ENCODE assay signal across 1 cellular context in the genomic region with DNA sequence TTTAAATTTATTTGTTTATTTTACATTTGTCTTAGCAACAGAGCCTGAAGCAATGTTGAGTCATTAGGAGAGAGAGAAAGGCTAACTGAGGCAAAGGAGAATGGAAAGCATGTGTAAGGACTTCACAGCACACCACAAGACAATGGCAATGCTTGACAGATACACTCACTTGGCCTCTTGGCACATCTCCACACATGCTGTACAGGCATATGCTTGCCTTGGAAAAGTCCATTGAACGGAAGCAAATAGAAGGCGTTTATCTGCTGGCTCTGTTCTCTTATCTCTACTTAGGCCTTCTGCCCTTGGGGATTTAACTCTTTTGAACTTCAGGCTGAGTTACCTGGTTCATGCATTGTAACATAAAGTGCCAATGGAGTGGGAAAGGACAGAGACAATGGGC.
TF ChIP-seq lines count a peak whose summit lies in the region.

No MANE protein-coding gene starts in this region.

TF ChIP-seq in K562, 482 proteins besides CTCF, POLR2A, EP300 and RAD21 (continued from another document and continues in another):
- TF ChIP-seq, protein P1, sequence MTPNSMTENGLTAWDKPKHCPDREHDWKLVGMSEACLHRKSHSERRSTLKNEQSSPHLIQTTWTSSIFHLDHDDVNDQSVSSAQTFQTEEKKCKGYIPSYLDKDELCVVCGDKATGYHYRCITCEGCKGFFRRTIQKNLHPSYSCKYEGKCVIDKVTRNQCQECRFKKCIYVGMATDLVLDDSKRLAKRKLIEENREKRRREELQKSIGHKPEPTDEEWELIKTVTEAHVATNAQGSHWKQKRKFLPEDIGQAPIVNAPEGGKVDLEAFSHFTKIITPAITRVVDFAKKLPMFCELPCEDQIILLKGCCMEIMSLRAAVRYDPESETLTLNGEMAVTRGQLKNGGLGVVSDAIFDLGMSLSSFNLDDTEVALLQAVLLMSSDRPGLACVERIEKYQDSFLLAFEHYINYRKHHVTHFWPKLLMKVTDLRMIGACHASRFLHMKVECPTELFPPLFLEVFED (CRISPR knock-in tag; conservative IDR thresholded peaks at IDR 0.05) = no peak
- TF ChIP-seq, protein P2, sequence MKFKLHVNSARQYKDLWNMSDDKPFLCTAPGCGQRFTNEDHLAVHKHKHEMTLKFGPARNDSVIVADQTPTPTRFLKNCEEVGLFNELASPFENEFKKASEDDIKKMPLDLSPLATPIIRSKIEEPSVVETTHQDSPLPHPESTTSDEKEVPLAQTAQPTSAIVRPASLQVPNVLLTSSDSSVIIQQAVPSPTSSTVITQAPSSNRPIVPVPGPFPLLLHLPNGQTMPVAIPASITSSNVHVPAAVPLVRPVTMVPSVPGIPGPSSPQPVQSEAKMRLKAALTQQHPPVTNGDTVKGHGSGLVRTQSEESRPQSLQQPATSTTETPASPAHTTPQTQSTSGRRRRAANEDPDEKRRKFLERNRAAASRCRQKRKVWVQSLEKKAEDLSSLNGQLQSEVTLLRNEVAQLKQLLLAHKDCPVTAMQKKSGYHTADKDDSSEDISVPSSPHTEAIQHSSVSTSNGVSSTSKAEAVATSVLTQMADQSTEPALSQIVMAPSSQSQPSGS (CRISPR knock-in tag; IDR thresholded peaks at IDR 0.05) = no peak
- TF ChIP-seq CHCHD3 (CRISPR knock-in tag; IDR thresholded peaks at IDR 0.05) = no peak
- TF ChIP-seq GATA2 (CRISPR knock-in tag; IDR thresholded peaks at IDR 0.05) = no peak
- TF ChIP-seq NR2C2 (CRISPR knock-in tag; IDR thresholded peaks at IDR 0.05) = no peak
- 0 out of 2 replicates have a peak, but pooled peaks have one; percentile 24 for TF ChIP-seq NR2C2 (tag; IDR thresholded peaks at IDR 0.05)
- TF ChIP-seq RBM22 (IDR thresholded peaks at IDR 0.05; ENCODE audit: low read depth, low read length, poor library complexity, severe bottlenecking) = no peak
- peak; percentile 77 for TF ChIP-seq L3MBTL2 (IDR thresholded peaks at IDR 0.05)
- no peak for TF ChIP-seq GABPB1 (CRISPR knock-in tag; IDR thresholded peaks at IDR 0.05)
- TF ChIP-seq KLF1 (tag; IDR thresholded peaks at IDR 0.05) = no peak
- TF ChIP-seq, protein P3, sequence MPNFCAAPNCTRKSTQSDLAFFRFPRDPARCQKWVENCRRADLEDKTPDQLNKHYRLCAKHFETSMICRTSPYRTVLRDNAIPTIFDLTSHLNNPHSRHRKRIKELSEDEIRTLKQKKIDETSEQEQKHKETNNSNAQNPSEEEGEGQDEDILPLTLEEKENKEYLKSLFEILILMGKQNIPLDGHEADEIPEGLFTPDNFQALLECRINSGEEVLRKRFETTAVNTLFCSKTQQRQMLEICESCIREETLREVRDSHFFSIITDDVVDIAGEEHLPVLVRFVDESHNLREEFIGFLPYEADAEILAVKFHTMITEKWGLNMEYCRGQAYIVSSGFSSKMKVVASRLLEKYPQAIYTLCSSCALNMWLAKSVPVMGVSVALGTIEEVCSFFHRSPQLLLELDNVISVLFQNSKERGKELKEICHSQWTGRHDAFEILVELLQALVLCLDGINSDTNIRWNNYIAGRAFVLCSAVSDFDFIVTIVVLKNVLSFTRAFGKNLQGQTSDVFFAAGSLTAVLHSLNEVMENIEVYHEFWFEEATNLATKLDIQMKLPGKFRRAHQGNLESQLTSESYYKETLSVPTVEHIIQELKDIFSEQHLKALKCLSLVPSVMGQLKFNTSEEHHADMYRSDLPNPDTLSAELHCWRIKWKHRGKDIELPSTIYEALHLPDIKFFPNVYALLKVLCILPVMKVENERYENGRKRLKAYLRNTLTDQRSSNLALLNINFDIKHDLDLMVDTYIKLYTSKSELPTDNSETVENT (CRISPR knock-in tag; IDR thresholded peaks at IDR 0.05) = no peak
- TF ChIP-seq, protein P4, sequence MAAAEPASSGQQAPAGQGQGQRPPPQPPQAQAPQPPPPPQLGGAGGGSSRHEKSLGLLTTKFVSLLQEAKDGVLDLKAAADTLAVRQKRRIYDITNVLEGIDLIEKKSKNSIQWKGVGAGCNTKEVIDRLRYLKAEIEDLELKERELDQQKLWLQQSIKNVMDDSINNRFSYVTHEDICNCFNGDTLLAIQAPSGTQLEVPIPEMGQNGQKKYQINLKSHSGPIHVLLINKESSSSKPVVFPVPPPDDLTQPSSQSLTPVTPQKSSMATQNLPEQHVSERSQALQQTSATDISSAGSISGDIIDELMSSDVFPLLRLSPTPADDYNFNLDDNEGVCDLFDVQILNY (CRISPR knock-in tag; IDR thresholded peaks at IDR 0.05) = no peak
- no peak for TF ChIP-seq HIVEP1 (CRISPR knock-in tag; IDR thresholded peaks at IDR 0.05)
- TF ChIP-seq, protein P5, sequence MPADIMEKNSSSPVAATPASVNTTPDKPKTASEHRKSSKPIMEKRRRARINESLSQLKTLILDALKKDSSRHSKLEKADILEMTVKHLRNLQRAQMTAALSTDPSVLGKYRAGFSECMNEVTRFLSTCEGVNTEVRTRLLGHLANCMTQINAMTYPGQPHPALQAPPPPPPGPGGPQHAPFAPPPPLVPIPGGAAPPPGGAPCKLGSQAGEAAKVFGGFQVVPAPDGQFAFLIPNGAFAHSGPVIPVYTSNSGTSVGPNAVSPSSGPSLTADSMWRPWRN (IDR thresholded peaks at IDR 0.05; ENCODE audit: low read depth) = no peak
- TF ChIP-seq PHB (CRISPR knock-in tag; IDR thresholded peaks at IDR 0.05) = no peak
- no peak for TF ChIP-seq WHSC1 (IDR thresholded peaks at IDR 0.05; ENCODE audit: low read length)
- no peak for TF ChIP-seq PHF8 (IDR thresholded peaks at IDR 0.05; ENCODE audit: borderline replicate concordance, low read length)
- TF ChIP-seq, protein P6, sequence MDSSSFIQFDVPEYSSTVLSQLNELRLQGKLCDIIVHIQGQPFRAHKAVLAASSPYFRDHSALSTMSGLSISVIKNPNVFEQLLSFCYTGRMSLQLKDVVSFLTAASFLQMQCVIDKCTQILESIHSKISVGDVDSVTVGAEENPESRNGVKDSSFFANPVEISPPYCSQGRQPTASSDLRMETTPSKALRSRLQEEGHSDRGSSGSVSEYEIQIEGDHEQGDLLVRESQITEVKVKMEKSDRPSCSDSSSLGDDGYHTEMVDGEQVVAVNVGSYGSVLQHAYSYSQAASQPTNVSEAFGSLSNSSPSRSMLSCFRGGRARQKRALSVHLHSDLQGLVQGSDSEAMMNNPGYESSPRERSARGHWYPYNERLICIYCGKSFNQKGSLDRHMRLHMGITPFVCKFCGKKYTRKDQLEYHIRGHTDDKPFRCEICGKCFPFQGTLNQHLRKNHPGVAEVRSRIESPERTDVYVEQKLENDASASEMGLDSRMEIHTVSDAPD (CRISPR knock-in tag; IDR thresholded peaks at IDR 0.05) = no peak
- no peak for TF ChIP-seq PTBP1 (IDR thresholded peaks at IDR 0.05; ENCODE audit: low read depth, low read length)
- TF ChIP-seq TBL1XR1 (IDR thresholded peaks at IDR 0.05; ENCODE audit: low read length in 2 of 2) = no peak
- TF ChIP-seq, protein P7, sequence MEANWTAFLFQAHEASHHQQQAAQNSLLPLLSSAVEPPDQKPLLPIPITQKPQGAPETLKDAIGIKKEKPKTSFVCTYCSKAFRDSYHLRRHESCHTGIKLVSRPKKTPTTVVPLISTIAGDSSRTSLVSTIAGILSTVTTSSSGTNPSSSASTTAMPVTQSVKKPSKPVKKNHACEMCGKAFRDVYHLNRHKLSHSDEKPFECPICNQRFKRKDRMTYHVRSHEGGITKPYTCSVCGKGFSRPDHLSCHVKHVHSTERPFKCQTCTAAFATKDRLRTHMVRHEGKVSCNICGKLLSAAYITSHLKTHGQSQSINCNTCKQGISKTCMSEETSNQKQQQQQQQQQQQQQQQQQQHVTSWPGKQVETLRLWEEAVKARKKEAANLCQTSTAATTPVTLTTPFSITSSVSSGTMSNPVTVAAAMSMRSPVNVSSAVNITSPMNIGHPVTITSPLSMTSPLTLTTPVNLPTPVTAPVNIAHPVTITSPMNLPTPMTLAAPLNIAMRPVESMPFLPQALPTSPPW (CRISPR knock-in tag; IDR thresholded peaks at IDR 0.05) = no peak
- no peak; the same call in 1 of the 2 replicates for TF ChIP-seq ATF7 (IDR thresholded peaks at IDR 0.05)
- no peak for TF ChIP-seq ZKSCAN3 (CRISPR knock-in tag; IDR thresholded peaks at IDR 0.05)
- TF ChIP-seq EWSR1 (IDR thresholded peaks at IDR 0.05; ENCODE audit: borderline replicate concordance, low read depth, partially characterized antibody) = no peak
- no peak for TF ChIP-seq SP1 (CRISPR knock-in tag; IDR thresholded peaks at IDR 0.05)
- no peak for TF ChIP-seq HMG20B (CRISPR knock-in tag; IDR thresholded peaks at IDR 0.05)
- TF ChIP-seq ZNF57 (CRISPR knock-in tag; IDR thresholded peaks at IDR 0.05) = no peak
- TF ChIP-seq, protein P8, sequence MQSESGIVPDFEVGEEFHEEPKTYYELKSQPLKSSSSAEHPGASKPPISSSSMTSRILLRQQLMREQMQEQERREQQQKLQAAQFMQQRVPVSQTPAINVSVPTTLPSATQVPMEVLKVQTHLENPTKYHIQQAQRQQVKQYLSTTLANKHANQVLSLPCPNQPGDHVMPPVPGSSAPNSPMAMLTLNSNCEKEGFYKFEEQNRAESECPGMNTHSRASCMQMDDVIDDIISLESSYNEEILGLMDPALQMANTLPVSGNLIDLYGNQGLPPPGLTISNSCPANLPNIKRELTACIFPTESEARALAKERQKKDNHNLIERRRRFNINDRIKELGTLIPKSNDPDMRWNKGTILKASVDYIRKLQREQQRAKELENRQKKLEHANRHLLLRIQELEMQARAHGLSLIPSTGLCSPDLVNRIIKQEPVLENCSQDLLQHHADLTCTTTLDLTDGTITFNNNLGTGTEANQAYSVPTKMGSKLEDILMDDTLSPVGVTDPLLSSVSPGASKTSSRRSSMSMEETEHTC (IDR thresholded peaks at IDR 0.05) = no peak
- no peak for TF ChIP-seq ZC3H4 (CRISPR knock-in tag; IDR thresholded peaks at IDR 0.05; ENCODE audit: borderline replicate concordance)
- no peak for TF ChIP-seq PURB (CRISPR knock-in tag; IDR thresholded peaks at IDR 0.05; ENCODE audit: low read depth)
- TF ChIP-seq, protein P9, sequence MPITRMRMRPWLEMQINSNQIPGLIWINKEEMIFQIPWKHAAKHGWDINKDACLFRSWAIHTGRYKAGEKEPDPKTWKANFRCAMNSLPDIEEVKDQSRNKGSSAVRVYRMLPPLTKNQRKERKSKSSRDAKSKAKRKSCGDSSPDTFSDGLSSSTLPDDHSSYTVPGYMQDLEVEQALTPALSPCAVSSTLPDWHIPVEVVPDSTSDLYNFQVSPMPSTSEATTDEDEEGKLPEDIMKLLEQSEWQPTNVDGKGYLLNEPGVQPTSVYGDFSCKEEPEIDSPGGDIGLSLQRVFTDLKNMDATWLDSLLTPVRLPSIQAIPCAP (CRISPR knock-in tag; IDR thresholded peaks at IDR 0.05; ENCODE audit: borderline replicate concordance) = no peak
- TF ChIP-seq SMARCC2 (IDR thresholded peaks at IDR 0.05; ENCODE audit: low read depth) = no peak
- TF ChIP-seq, protein P10, sequence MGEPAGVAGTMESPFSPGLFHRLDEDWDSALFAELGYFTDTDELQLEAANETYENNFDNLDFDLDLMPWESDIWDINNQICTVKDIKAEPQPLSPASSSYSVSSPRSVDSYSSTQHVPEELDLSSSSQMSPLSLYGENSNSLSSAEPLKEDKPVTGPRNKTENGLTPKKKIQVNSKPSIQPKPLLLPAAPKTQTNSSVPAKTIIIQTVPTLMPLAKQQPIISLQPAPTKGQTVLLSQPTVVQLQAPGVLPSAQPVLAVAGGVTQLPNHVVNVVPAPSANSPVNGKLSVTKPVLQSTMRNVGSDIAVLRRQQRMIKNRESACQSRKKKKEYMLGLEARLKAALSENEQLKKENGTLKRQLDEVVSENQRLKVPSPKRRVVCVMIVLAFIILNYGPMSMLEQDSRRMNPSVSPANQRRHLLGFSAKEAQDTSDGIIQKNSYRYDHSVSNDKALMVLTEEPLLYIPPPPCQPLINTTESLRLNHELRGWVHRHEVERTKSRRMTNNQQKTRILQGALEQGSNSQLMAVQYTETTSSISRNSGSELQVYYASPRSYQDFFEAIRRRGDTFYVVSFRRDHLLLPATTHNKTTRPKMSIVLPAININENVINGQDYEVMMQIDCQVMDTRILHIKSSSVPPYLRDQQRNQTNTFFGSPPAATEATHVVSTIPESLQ (CRISPR knock-in tag; IDR thresholded peaks at IDR 0.05) = 0 out of 2 replicates have a peak, but pooled peaks have one; percentile 34
- TF ChIP-seq SRSF7 (optimal IDR thresholded peaks at IDR 0.05; ENCODE audit: low read depth, low read length) = no peak
- no peak for TF ChIP-seq NFXL1 (CRISPR knock-in tag; IDR thresholded peaks at IDR 0.05)
- TF ChIP-seq, protein P11, sequence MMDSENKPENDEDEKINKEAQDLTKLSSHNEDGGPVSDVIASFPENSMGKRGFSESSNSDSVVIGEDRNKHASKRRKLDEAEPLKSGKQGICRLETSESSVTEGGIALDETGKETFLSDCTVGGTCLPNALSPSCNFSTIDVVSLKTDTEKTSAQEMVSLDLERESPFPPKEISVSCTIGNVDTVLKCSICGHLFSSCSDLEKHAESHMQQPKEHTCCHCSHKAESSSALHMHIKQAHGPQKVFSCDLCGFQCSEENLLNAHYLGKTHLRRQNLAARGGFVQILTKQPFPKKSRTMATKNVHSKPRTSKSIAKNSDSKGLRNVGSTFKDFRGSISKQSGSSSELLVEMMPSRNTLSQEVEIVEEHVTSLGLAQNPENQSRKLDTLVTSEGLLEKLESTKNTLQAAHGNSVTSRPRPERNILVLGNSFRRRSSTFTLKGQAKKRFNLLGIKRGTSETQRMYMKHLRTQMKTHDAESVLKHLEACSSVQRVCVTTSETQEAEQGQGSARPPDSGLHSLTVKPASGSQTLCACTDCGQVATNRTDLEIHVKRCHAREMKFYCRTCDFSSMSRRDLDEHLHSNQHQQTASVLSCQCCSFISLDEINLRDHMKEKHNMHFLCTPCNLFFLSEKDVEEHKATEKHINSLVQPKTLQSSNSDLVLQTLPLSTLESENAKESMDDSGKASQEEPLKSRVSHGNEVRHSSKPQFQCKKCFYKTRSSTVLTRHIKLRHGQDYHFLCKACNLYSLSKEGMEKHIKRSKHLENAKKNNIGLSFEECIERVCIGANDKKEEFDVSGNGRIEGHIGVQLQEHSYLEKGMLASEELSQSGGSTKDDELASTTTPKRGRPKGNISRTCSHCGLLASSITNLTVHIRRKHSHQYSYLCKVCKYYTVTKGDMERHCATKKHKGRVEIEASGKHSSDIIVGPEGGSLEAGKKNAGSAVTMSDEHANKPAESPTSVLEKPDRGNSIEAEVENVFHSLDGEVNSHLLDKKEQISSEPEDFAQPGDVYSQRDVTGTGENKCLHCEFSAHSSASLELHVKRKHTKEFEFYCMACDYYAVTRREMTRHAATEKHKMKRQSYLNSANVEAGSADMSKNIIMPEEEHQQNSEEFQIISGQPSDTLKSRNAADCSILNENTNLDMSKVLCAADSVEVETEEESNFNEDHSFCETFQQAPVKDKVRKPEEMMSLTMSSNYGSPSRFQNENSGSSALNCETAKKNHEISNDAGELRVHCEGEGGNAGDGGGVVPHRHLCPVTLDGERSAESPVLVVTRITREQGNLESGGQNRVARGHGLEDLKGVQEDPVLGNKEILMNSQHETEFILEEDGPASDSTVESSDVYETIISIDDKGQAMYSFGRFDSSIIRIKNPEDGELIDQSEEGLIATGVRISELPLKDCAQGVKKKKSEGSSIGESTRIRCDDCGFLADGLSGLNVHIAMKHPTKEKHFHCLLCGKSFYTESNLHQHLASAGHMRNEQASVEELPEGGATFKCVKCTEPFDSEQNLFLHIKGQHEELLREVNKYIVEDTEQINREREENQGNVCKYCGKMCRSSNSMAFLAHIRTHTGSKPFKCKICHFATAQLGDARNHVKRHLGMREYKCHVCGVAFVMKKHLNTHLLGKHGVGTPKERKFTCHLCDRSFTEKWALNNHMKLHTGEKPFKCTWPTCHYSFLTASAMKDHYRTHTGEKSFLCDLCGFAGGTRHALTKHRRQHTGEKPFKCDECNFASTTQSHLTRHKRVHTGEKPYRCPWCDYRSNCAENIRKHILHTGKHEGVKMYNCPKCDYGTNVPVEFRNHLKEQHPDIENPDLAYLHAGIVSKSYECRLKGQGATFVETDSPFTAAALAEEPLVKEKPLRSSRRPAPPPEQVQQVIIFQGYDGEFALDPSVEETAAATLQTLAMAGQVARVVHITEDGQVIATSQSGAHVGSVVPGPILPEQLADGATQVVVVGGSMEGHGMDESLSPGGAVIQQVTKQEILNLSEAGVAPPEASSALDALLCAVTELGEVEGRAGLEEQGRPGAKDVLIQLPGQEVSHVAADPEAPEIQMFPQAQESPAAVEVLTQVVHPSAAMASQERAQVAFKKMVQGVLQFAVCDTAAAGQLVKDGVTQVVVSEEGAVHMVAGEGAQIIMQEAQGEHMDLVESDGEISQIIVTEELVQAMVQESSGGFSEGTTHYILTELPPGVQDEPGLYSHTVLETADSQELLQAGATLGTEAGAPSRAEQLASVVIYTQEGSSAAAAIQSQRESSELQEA (IDR thresholded peaks at IDR 0.05; ENCODE audit: low read depth) = no peak
